ENCODE assay signal across 11 cellular contexts in the genomic region with DNA sequence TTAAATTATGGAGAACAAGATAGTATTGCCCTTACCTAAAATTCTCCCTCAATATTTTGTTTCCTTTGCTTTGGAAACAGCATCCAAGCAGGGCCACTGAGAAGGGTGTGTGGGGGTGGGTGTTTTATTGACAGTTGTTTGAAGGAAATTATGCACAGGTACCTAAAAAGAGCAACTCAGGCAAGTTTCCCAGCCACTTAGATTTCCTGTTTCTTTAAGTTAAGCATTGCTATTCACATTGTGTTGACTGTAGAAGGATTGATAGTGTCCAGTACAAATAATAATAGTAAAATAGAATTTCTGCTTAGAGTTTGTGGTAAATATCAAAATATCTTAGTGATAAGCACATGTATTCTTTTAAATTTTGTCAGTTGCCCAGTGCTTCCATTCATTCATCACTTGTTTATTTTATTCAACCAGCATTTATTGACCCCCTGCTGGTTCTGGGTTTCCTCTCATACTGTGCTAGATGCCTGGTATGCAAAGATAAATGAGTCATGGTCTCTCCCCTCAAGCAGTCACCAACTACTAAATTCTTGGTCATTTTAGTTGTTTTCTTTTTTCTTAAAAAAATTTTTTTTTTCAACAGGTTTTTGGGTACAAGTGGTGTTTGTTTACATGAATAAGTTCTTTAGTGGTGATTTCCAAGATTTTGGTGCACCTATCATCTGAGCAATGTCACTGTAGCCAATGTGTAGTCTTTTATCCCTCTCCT. TPM values are rescaled to one million over a fixed set of nuclear protein-coding genes. Genes with fewer than 3 reads are reported as not detected.
DNase-seq lines count a peak whose midpoint lies in the region; ATAC-seq and TF ChIP-seq lines count a peak whose summit lies in the region.
"Had no signal": no experiment of that assay in that cellular context is flagged by ENCODE, and none has a peak within 500 bp of the region (broad histone marks: within the 10 kb centered on the region; RNA-seq: fewer than 3 reads in every experiment).

No MANE protein-coding gene starts in this region.

- no peaks in the 10 kb centered on the region for H3K9me2 ChIP-seq in SK-N-SH

- H3K9ac ChIP-seq in SK-N-SH = no peak overlapping the region; the same call in 1 of the 2 replicates

- H3K9me3 ChIP-seq in SK-N-SH = no peaks in the 10 kb centered on the region

- peak overlapping the region in 1 of 2 experiments; percentile 62; a peak in 2 of 4 replicates for H3K27ac ChIP-seq in SK-N-SH (ENCODE audit: low read depth in 2 of 2, low read length in 1 of 2)

- peak; percentile 10; the same call in 1 of the 2 replicates for TF ChIP-seq CTCF in SK-N-SH (IDR thresholded peaks at IDR 0.05)
- no peak for TF ChIP-seq CTCF in natural killer cell (IDR thresholded peaks at IDR 0.05)

- H3K4me3 Mint-ChIP-seq in natural killer cell = no peak overlapping the region

- peaks cover 27% of the 10 kb centered on the region; the same call in 1 of the 2 replicates for H3K79me2 ChIP-seq in SK-N-SH (ENCODE audit: insufficient read depth)

- H3K27me3 Mint-ChIP-seq in natural killer cell (ENCODE audit: low read depth in 2 of 2) = no peaks in the 10 kb centered on the region
- H3K27me3 Mint-ChIP-seq: progenitor cell of endocrine pancreas had no signal

- no peaks in the 10 kb centered on the region; the same call in 1 of the 2 replicates for H4K20me1 ChIP-seq in SK-N-SH (ENCODE audit: insufficient read depth)

- peak in 1 of 2 experiments; percentile 44; a peak in 1 of 4 replicates for TF ChIP-seq EP300 in SK-N-SH (IDR thresholded peaks at IDR 0.05; ENCODE audit: borderline replicate concordance in 1 of 2, low read depth in 1 of 2, low read length in 1 of 2)

- H3K36me3 Mint-ChIP-seq in natural killer cell = no peaks in the 10 kb centered on the region

- H2AFZ ChIP-seq in SK-N-SH (ENCODE audit: low read depth) = no peak overlapping the region

- H3K4me1 Mint-ChIP-seq in natural killer cell = peaks cover 16 to 25% of the 10 kb centered on the region in 2 donors

- H3K4me2 ChIP-seq in SK-N-SH = no peak overlapping the region

- TF ChIP-seq RAD21 in SK-N-SH (IDR thresholded peaks at IDR 0.05; ENCODE audit: low read length) = no peak

- no peak overlapping the region for H3K4me3 ChIP-seq in SK-N-SH (ENCODE audit: low read depth in 2 of 2, low read length in 1 of 2)

- CTCF ChIA-PET in SK-N-SH (lab: Yijun Ruan, JAX) = no interaction called here

- H3K9me3 Mint-ChIP-seq in natural killer cell = peaks cover 0 to 2% of the 10 kb centered on the region in 2 donors

- H3F3A ChIP-seq in SK-N-SH (replicated peaks; ENCODE audit: insufficient read depth) = peaks cover 16% of the 10 kb centered on the region

- H3K27me3 ChIP-seq in SK-N-SH (ENCODE audit: insufficient read depth) = no peaks in the 10 kb centered on the region

- peaks cover 6 to 37% of the 10 kb centered on the region in 2 experiments; a peak in 3 of 4 replicates for H3K4me1 ChIP-seq in SK-N-SH (ENCODE audit: control insufficient read depth in 1 of 2, insufficient read depth in 2 of 2, low read depth in 1 of 2, low read length in 1 of 2)

- no peak overlapping the region for H3K27ac Mint-ChIP-seq in natural killer cell

- POLR2A ChIA-PET in SK-N-SH (lab: Yijun Ruan, JAX) = no interaction called here

- ATAC-seq in HG02981 (IDR thresholded peaks at IDR 0.05; ENCODE audit: unreplicated experiment) (peak; percentile 51), HG03520 (IDR thresholded peaks at IDR 0.05; ENCODE audit: unreplicated experiment) (no peak), natural killer cell (no peak)

- intact Hi-C loops in natural killer cell (cut with micrococcal nuclease) = no loop called here

- H3K36me3 ChIP-seq in SK-N-SH (replicated peaks in 1 of 2; ENCODE audit: control insufficient read depth in 1 of 2, insufficient read depth in 2 of 2, low read length in 1 of 2) = peaks cover 0 to 8% of the 10 kb centered on the region in 2 experiments

- DNase-seq in AG08395 (ENCODE audit: low spot score) = peak; percentile 24
- DNase-seq in SK-N-SH = no peak
- DNase-seq in glomerular visceral epithelial cell (ENCODE audit: extremely low spot score) = peak; percentile 60
- no peak for DNase-seq in ecto neural progenitor cell (ENCODE audit: low spot score)
- no peak for DNase-seq in pons (ENCODE audit: low spot score)
- no peak for DNase-seq in natural killer cell
- DNase-seq: effector CD8-positive, alpha-beta T cell; NCI-H1436 treated with DMSO at 0.1 percent for 48 hours had no signal

TF ChIP-seq in SK-N-SH, 30 proteins besides CTCF, POLR2A, EP300 and RAD21 (continues in another document):
- TF ChIP-seq MXI1 (IDR thresholded peaks at IDR 0.05; ENCODE audit: low read depth, low read length) (no peak), POLR2AphosphoS5 (IDR thresholded peaks at IDR 0.05; ENCODE audit: low read depth, low read length) (no peak), SMC3 (IDR thresholded peaks at IDR 0.05; ENCODE audit: low read depth, low read length) (no peak), NRF1 (IDR thresholded peaks at IDR 0.05; ENCODE audit: low read depth, low read length) (no peak), NFIC (IDR thresholded peaks at IDR 0.05; ENCODE audit: borderline replicate concordance) (no peak), GABPA (IDR thresholded peaks at IDR 0.05; ENCODE audit: low read depth) (no peak), ELF1 (IDR thresholded peaks at IDR 0.05) (no peak), FOSL2 (IDR thresholded peaks at IDR 0.05; ENCODE audit: borderline replicate concordance, low read depth) (peak; percentile 71), RXRA (IDR thresholded peaks at IDR 0.05; ENCODE audit: borderline replicate concordance, low read depth) (no peak), FOXM1 (IDR thresholded peaks at IDR 0.05; ENCODE audit: low read depth) (peak; percentile 87), TAF1 (IDR thresholded peaks at IDR 0.05; ENCODE audit: borderline replicate concordance, low read depth, low read length) (no peak), FOXJ3 (CRISPR knock-in tag; IDR thresholded peaks at IDR 0.05) (no peak), TCF12 (IDR thresholded peaks at IDR 0.05) (peak; percentile 75), SIN3A (IDR thresholded peaks at IDR 0.05; ENCODE audit: borderline replicate concordance, low read depth, low read length) (no peak), RCOR1 (IDR thresholded peaks at IDR 0.05; ENCODE audit: low read length) (no peak), TEAD4 (IDR thresholded peaks at IDR 0.05; ENCODE audit: borderline replicate concordance, insufficient read depth) (peak; percentile 66; the same call in 1 of the 2 replicates), EZH2phosphoT487 (IDR thresholded peaks at IDR 0.05; ENCODE audit: borderline replicate concordance, low read depth) (no peak), MEF2A (IDR thresholded peaks at IDR 0.05; ENCODE audit: borderline replicate concordance, low read depth) (0 out of 2 replicates have a peak, but pooled peaks have one; percentile 24)
- TF ChIP-seq, protein P1, sequence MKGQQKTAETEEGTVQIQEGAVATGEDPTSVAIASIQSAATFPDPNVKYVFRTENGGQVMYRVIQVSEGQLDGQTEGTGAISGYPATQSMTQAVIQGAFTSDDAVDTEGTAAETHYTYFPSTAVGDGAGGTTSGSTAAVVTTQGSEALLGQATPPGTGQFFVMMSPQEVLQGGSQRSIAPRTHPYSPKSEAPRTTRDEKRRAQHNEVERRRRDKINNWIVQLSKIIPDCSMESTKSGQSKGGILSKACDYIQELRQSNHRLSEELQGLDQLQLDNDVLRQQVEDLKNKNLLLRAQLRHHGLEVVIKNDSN (IDR thresholded peaks at IDR 0.05; ENCODE audit: borderline replicate concordance, low read depth) = no peak
- TF ChIP-seq, protein P2, sequence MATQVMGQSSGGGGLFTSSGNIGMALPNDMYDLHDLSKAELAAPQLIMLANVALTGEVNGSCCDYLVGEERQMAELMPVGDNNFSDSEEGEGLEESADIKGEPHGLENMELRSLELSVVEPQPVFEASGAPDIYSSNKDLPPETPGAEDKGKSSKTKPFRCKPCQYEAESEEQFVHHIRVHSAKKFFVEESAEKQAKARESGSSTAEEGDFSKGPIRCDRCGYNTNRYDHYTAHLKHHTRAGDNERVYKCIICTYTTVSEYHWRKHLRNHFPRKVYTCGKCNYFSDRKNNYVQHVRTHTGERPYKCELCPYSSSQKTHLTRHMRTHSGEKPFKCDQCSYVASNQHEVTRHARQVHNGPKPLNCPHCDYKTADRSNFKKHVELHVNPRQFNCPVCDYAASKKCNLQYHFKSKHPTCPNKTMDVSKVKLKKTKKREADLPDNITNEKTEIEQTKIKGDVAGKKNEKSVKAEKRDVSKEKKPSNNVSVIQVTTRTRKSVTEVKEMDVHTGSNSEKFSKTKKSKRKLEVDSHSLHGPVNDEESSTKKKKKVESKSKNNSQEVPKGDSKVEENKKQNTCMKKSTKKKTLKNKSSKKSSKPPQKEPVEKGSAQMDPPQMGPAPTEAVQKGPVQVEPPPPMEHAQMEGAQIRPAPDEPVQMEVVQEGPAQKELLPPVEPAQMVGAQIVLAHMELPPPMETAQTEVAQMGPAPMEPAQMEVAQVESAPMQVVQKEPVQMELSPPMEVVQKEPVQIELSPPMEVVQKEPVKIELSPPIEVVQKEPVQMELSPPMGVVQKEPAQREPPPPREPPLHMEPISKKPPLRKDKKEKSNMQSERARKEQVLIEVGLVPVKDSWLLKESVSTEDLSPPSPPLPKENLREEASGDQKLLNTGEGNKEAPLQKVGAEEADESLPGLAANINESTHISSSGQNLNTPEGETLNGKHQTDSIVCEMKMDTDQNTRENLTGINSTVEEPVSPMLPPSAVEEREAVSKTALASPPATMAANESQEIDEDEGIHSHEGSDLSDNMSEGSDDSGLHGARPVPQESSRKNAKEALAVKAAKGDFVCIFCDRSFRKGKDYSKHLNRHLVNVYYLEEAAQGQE (IDR thresholded peaks at IDR 0.05; ENCODE audit: low read depth, low read length) = no peak
- TF ChIP-seq, protein P3, sequence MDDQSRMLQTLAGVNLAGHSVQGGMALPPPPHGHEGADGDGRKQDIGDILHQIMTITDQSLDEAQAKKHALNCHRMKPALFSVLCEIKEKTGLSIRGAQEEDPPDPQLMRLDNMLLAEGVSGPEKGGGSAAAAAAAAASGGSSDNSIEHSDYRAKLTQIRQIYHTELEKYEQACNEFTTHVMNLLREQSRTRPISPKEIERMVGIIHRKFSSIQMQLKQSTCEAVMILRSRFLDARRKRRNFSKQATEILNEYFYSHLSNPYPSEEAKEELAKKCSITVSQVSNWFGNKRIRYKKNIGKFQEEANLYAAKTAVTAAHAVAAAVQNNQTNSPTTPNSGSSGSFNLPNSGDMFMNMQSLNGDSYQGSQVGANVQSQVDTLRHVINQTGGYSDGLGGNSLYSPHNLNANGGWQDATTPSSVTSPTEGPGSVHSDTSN (IDR thresholded peaks at IDR 0.05) = peak; percentile 45; the same call in 1 of the 2 replicates

RNA-seq across cellular contexts. Expression of a gene that starts 50.0 kb away (rescaled TPM):
- 14.8 and 20.0 TPM in 2 replicates for polyA plus RNA-seq in SK-N-SH (2012; rRNA removed)
- polyA plus RNA-seq in SK-N-SH (2012; cell fraction: cytosol; rRNA removed) = 22.1 and 24.6 TPM in 2 replicates
- 9.7 and 28.0 TPM in 2 replicates for polyA plus RNA-seq in SK-N-SH (2012; cell fraction: nucleus; rRNA removed)
- 10 to 100 TPM; 10.9 to 20.8 (median 15.6) TPM for total RNA-seq in natural killer cell

Comparison
In these comparisons a context has a peak if more than half of its experiments do, and no peak if none do; other contexts are left out.
1. DNase-seq: peak in AG08395 (single experiment) and glomerular visceral epithelial cell (single experiment); none in SK-N-SH (single experiment), ecto neural progenitor cell (single experiment), pons (single experiment) and natural killer cell (single experiment).